In the genomic region with DNA sequence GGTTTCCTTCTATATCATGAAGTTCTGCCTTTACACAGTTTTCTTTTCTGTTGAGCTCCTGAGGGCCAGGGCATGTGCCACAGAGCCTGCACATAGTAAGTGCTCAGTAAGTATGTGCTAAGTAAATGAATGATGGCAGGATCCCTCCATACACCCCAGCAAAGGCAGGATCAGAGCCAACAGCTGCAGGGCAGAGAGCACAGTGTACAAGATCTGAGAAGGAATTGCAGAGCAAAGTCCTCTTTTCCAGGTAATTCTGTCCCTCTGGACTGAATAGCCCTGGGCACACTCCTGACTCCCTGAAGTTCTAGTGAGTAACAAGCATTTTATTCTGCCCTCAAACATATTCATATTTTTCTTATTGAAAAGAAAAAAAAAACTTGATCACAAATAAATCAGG, we compare ENCODE assay signal across 27 cellular contexts.
A peak's percentile ranks its signal among the peaks of the same experiment; 100 is the strongest.
DNase-seq lines count a peak whose midpoint lies in the region; ATAC-seq, FAIRE-seq and TF ChIP-seq lines count a peak whose summit lies in the region.
"Had no signal": no experiment of that assay in that cellular context is flagged by ENCODE, and none has a peak within 500 bp of the region (broad histone marks: within the 10 kb centered on the region; RNA-seq: fewer than 3 reads in every experiment).

No MANE protein-coding gene starts in this region.

- H3K9me2 ChIP-seq in hepatocyte (replicated peaks; ENCODE audit: insufficient read depth), result no peaks in the 10 kb centered on the region

- no peak overlapping the region for H3K4me3 ChIP-seq in hepatocyte
- no peak overlapping the region for H3K4me3 ChIP-seq in mucosa of descending colon
- H3K4me3 ChIP-seq in small intestine (ENCODE audit: low read depth in 1 of 2, low read length in 2 of 2), result no peak overlapping the region
- no peak overlapping the region for H3K4me3 ChIP-seq in upper lobe of right lung
- H3K4me3 ChIP-seq: A549; BLaER1 treated with 17β-estradiol and CSF1 and Interleukin-3, amounts not matched to agents 10 nM and 100 nM; GM12878 had no signal

- ATAC-seq in mucosa of descending colon, result peak; percentile 81
- no peak for ATAC-seq in upper lobe of right lung
- no peak for ATAC-seq in HG02885 (IDR thresholded peaks at IDR 0.05; ENCODE audit: poor library complexity, unreplicated experiment)
- ATAC-seq: A549; CD8-positive, alpha-beta T cell; GM12878 had no signal

- FAIRE-seq in small intestine (lab: Jason Lieb, UNC), result no peak
- FAIRE-seq: A549, GM12878, GM12892, GM18507 had no signal

- TF ChIP-seq CTCF in VCaP (conservative IDR thresholded peaks at IDR 0.05) (no peak), hepatocyte (IDR thresholded peaks at IDR 0.05; ENCODE audit: poor library complexity) (no peak), mucosa of descending colon (IDR thresholded peaks at IDR 0.05) (no peak), upper lobe of right lung (IDR thresholded peaks at IDR 0.05) (no peak)

- H2AFZ ChIP-seq in hepatocyte, result no peak overlapping the region

- H4K20me1 ChIP-seq in hepatocyte (ENCODE audit: insufficient read depth, poor library complexity, severe bottlenecking), result no peaks in the 10 kb centered on the region
- H4K20me1 ChIP-seq: BLaER1 treated with 17β-estradiol and CSF1 and Interleukin-3, amounts not matched to agents 10 nM and 100 nM had no signal

- no peaks in the 10 kb centered on the region for H3K79me2 ChIP-seq in hepatocyte

- no peaks in the 10 kb centered on the region for H3K36me3 ChIP-seq in hepatocyte (replicated peaks; ENCODE audit: insufficient read depth, low read depth)
- no peaks in the 10 kb centered on the region for H3K36me3 ChIP-seq in mucosa of descending colon (ENCODE audit: low read depth)
- H3K36me3 ChIP-seq in small intestine (ENCODE audit: control insufficient read depth in 2 of 2, insufficient read depth in 2 of 2, low read length in 2 of 2), result no peaks in the 10 kb centered on the region
- no peaks in the 10 kb centered on the region for H3K36me3 ChIP-seq in upper lobe of right lung
- H3K36me3 ChIP-seq: BLaER1 treated with 17β-estradiol and CSF1 and Interleukin-3, amounts not matched to agents 10 nM and 100 nM had no signal

- intact Hi-C loops in mucosa of descending colon (cut with DNase I, micrococcal nuclease) (no loop called here), upper lobe of right lung (cut with DNase I) (no loop called here)

- H3K4me2 ChIP-seq in hepatocyte, result no peak overlapping the region
- H3K4me2 ChIP-seq: A549; BLaER1 treated with 17β-estradiol and CSF1 and Interleukin-3, amounts not matched to agents 10 nM and 100 nM had no signal

- H3K27ac ChIP-seq in VCaP, result peak overlapping the region; percentile 93; the same call in 1 of the 2 replicates
- H3K27ac ChIP-seq in hepatocyte, result no peak overlapping the region
- no peak overlapping the region for H3K27ac ChIP-seq in small intestine (ENCODE audit: low read depth in 1 of 2, low read length in 1 of 2)
- H3K27ac ChIP-seq in upper lobe of right lung, result no peak overlapping the region
- H3K27ac ChIP-seq: 22Rv1; A549; BLaER1 treated with 17β-estradiol and CSF1 and Interleukin-3, amounts not matched to agents 10 nM and 100 nM; C4-2B had no signal

- DNase-seq in hepatocyte (ENCODE audit: low spot score) (peak; percentile 19), mucosa of descending colon (peak in 2 of 3 donors; percentile 49 to 52), small intestine (peak; percentile 66), upper lobe of right lung (no peak), cerebellar cortex (ENCODE audit: low spot score) (no peak), NCI-H2029 treated with DMSO at 0.1 percent for 48 hours (lab: John Stamatoyannopoulos, UW) (no peak)
- DNase-seq: AML-193; Caco-2; Calu3; CD4-positive, alpha-beta T cell; CD8-positive, alpha-beta T cell; DMS 273 treated with DMSO at 0.1 percent for 48 hours; DMS153; DMS53; DMS79; DND-41; EL; GDM1 had no signal

- H3K27me3 ChIP-seq in hepatocyte (peaks cover 3% of the 10 kb centered on the region), small intestine (ENCODE audit: control insufficient read depth in 2 of 2, insufficient read depth in 2 of 2, low read length in 2 of 2) (no peaks in the 10 kb centered on the region), upper lobe of right lung (no peaks in the 10 kb centered on the region)
- H3K27me3 ChIP-seq: BLaER1 treated with 17β-estradiol and CSF1 and Interleukin-3, amounts not matched to agents 10 nM and 100 nM had no signal

- H3K4me1 ChIP-seq in hepatocyte (ENCODE audit: insufficient read depth) (peaks cover 19% of the 10 kb centered on the region), mucosa of descending colon (ENCODE audit: low read depth) (peaks cover 31% of the 10 kb centered on the region), small intestine (ENCODE audit: control insufficient read depth in 2 of 2, insufficient read depth in 1 of 2, low read depth in 1 of 2, low read length in 1 of 2) (no peaks in the 10 kb centered on the region), upper lobe of right lung (peaks cover 21% of the 10 kb centered on the region)
- H3K4me1 ChIP-seq: BLaER1 treated with 17β-estradiol and CSF1 and Interleukin-3, amounts not matched to agents 10 nM and 100 nM; Caco-2 had no signal

- H3K9me3 ChIP-seq in hepatocyte (ENCODE audit: low read depth) (no peaks in the 10 kb centered on the region), mucosa of descending colon (no peaks in the 10 kb centered on the region), small intestine (ENCODE audit: control insufficient read depth, low read depth) (no peaks in the 10 kb centered on the region), upper lobe of right lung (no peaks in the 10 kb centered on the region)
- H3K9me3 ChIP-seq: A549; BLaER1 treated with 17β-estradiol and CSF1 and Interleukin-3, amounts not matched to agents 10 nM and 100 nM; Caco-2 had no signal

Comparison
In these comparisons a context has a peak if more than half of its experiments do, and no peak if none do; other contexts are left out.
1. DNase-seq: peak in hepatocyte (single experiment), mucosa of descending colon (2 of 3) and small intestine (single experiment); none in upper lobe of right lung (single experiment), cerebellar cortex (single experiment) and NCI-H2029 treated with DMSO at 0.1 percent for 48 hours (single experiment).